3 cellular contexts compared by ENCODE assay signal in genomic region chr7:141770083-141770583, GRCh38. TPM values are rescaled to one million over a fixed set of nuclear protein-coding genes. Genes with fewer than 3 reads are reported as not detected.
"Had no signal": no experiment of that assay in that cellular context is flagged by ENCODE, and none has a peak within 500 bp of the region (broad histone marks: within the 10 kb centered on the region; RNA-seq: fewer than 3 reads in every experiment).

No MANE protein-coding gene starts in this region.

RNA-seq across cellular contexts. Expression of gene TAS2R3, which starts 6.2 kb away (rescaled TPM):
- polyA plus RNA-seq: stomach, thymus, urinary bladder had no signal
